ENCODE assay signal across 8 cellular contexts in the genomic region with DNA sequence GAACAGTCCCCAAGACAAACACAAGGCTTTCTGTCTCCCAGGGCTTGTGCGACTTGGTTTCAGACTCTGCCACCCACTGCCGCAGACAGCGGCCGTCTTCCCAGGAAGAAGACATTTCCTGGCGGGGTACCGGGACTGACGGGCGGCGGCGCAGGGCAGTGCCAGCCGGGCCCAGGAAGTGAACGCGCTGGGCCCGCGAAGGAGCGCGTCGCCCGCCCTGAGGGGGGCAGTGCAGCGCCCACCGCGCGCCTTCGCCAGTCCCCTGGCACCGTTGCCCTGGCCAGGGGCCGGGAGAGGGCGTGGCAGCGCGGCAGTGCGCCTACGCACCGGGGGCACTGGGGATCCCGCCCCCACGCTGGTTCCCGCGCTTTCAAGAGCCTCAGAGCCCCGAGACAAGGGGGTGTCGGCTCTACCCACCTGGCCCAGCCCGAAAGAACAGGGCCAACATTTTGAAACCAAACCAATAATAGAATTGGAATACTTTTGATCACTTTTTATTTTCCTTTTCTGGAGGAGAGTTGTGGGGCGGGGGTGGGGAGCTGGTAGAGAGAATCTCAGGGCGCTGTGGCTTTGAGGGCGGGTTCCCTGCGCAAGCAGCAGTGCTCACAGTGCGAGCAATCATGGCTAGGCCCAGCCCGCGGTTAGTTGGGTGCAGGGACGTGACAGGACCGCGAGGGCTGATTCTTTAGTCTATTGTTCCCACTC. TPM values are rescaled to one million over a fixed set of nuclear protein-coding genes. Genes with fewer than 3 reads are reported as not detected.
DNase-seq lines count a peak whose midpoint lies in the region; ATAC-seq and TF ChIP-seq lines count a peak whose summit lies in the region.

No MANE protein-coding gene starts in this region.

- no peaks in the 10 kb centered on the region for H3K36me3 ChIP-seq in duodenal mucosa (ENCODE audit: control insufficient read depth in 1 of 2, insufficient read depth in 2 of 2, low read length in 2 of 2)

- no peaks in the 10 kb centered on the region for H3K9me3 ChIP-seq in CD4-positive, alpha-beta T cell (ENCODE audit: control insufficient read depth, low read length)
- H3K9me3 ChIP-seq in duodenal mucosa (ENCODE audit: control insufficient read depth in 1 of 2, low read length in 2 of 2), result no peaks in the 10 kb centered on the region

- H3K36me3 Mint-ChIP-seq in CD4-positive, alpha-beta T cell (ENCODE audit: low read depth), result no peaks in the 10 kb centered on the region
- H3K36me3 Mint-ChIP-seq in activated CD4-positive, alpha-beta T cell treated with anti-CD3 and anti-CD28 coated beads, Interleukin-2, amount 10 ng/mL, durations not matched to agents 7 days and 5 days (ENCODE audit: low read depth), result no peaks in the 10 kb centered on the region
- peaks cover 3% of the 10 kb centered on the region for H3K36me3 Mint-ChIP-seq in memory B cell

- TF ChIP-seq CTCF in CD4-positive, alpha-beta T cell (IDR thresholded peaks at IDR 0.05), result peak; percentile 29

- H3K4me3 ChIP-seq in duodenal mucosa (ENCODE audit: low read depth in 1 of 2, low read length in 2 of 2), result peak overlapping the region; percentile 55 to 60

- peak overlapping the region; percentile 84 for H3K4me3 Mint-ChIP-seq in CD4-positive, alpha-beta T cell
- H3K4me3 Mint-ChIP-seq in activated CD4-positive, alpha-beta T cell treated with anti-CD3 and anti-CD28 coated beads, Interleukin-2, amount 10 ng/mL, durations not matched to agents 7 days and 5 days, result peak overlapping the region; percentile 58
- H3K4me3 Mint-ChIP-seq in memory B cell, result peak overlapping the region; percentile 73

- no peaks in the 10 kb centered on the region for H3K27me3 Mint-ChIP-seq in CD4-positive, alpha-beta T cell
- peaks cover 5% of the 10 kb centered on the region for H3K27me3 Mint-ChIP-seq in activated CD4-positive, alpha-beta T cell treated with anti-CD3 and anti-CD28 coated beads, Interleukin-2, amount 10 ng/mL, durations not matched to agents 7 days and 5 days
- H3K27me3 Mint-ChIP-seq in memory B cell, result no peaks in the 10 kb centered on the region

- CTCF ChIA-PET in CD4-positive, alpha-beta T cell (lab: Charles Lee), result interaction anchor here (0.7 to 1.1 kb wide), 3 partner anchors 8 to 105 kb away, joined by 3 read pairs; no protein-coding TSS in a partner anchor
- CTCF ChIA-PET in activated CD4-positive, alpha-beta T cell treated with anti-CD3 and anti-CD28 coated beads, Interleukin-2, amount 10 ng/mL, durations not matched to agents 7 days and 5 days (lab: Charles Lee), result interaction anchor here (0.6 to 1.6 kb wide), 6 partner anchors 13 to 105 kb away, joined by 3 to 4 read pairs (median 3); no protein-coding TSS in a partner anchor

- H3K9me3 Mint-ChIP-seq in CD4-positive, alpha-beta T cell, result no peaks in the 10 kb centered on the region
- H3K9me3 Mint-ChIP-seq in activated CD4-positive, alpha-beta T cell treated with anti-CD3 and anti-CD28 coated beads, Interleukin-2, amount 10 ng/mL, durations not matched to agents 7 days and 5 days, result no peaks in the 10 kb centered on the region
- H3K9me3 Mint-ChIP-seq in memory B cell, result no peaks in the 10 kb centered on the region

- peak in 9 of 10 experiments; percentile 12 to 55 (median 42) for DNase-seq in CD4-positive, alpha-beta T cell
- peak; percentile 44 for DNase-seq in NCI-H2107 treated with DMSO at 0.1 percent for 48 hours (lab: John Stamatoyannopoulos, UW; ENCODE audit: unreplicated experiment)
- peak; percentile 41 for DNase-seq in activated CD4-positive, alpha-beta T cell treated with anti-CD3 and anti-CD28 coated beads, Interleukin-2, amount 10 ng/mL, durations not matched to agents 7 days and 5 days
- peak; percentile 30 to 43 for DNase-seq in memory B cell (ENCODE audit: low spot score in 2 of 2)
- DNase-seq in superior temporal gyrus (ENCODE audit: extremely low spot score), result peak; percentile 50
- no peak for DNase-seq in cerebellar nuclear complex (lab: John Stamatoyannopoulos, UW)

- H3K27ac Mint-ChIP-seq in CD4-positive, alpha-beta T cell, result peak overlapping the region; percentile 75
- H3K27ac Mint-ChIP-seq in activated CD4-positive, alpha-beta T cell treated with anti-CD3 and anti-CD28 coated beads, Interleukin-2, amount 10 ng/mL, durations not matched to agents 7 days and 5 days, result peak overlapping the region; percentile 68
- H3K27ac Mint-ChIP-seq in memory B cell, result peak overlapping the region; percentile 24

- H3K4me1 Mint-ChIP-seq in CD4-positive, alpha-beta T cell (ENCODE audit: low read depth), result peaks cover 24% of the 10 kb centered on the region
- peaks cover 15% of the 10 kb centered on the region for H3K4me1 Mint-ChIP-seq in activated CD4-positive, alpha-beta T cell treated with anti-CD3 and anti-CD28 coated beads, Interleukin-2, amount 10 ng/mL, durations not matched to agents 7 days and 5 days
- peaks cover 10% of the 10 kb centered on the region for H3K4me1 Mint-ChIP-seq in memory B cell

- H3K9ac ChIP-seq in duodenal mucosa (ENCODE audit: low read depth in 1 of 2, low read length in 2 of 2), result peak overlapping the region; percentile 38 to 70

- H3K4me1 ChIP-seq in duodenal mucosa (ENCODE audit: control insufficient read depth in 1 of 2, insufficient read depth in 2 of 2, low read length in 2 of 2), result peaks cover 10 to 14% of the 10 kb centered on the region in 2 donors

- H3K27me3 ChIP-seq in CD4-positive, alpha-beta T cell (ENCODE audit: control insufficient read depth, insufficient read depth, low read length), result no peaks in the 10 kb centered on the region
- no peaks in the 10 kb centered on the region for H3K27me3 ChIP-seq in duodenal mucosa (ENCODE audit: control insufficient read depth in 1 of 2, insufficient read depth in 2 of 2, low read length in 2 of 2)

- intact Hi-C loops in CD4-positive, alpha-beta T cell (cut with DNase I, micrococcal nuclease), result loop anchor here (5.0 to 10.0 kb wide), 2 partner anchors 104 to 106 kb away; no protein-coding TSS in a partner anchor

- peak; percentile 84 for ATAC-seq in CD4-positive, alpha-beta T cell (ENCODE audit: poor library complexity)
- ATAC-seq in GM21619 (IDR thresholded peaks at IDR 0.05; ENCODE audit: unreplicated experiment) (peak; percentile 58), memory B cell (ENCODE audit: low read depth) (peak; percentile 91)

- H3K27ac ChIP-seq in CD4-positive, alpha-beta T cell (ENCODE audit: low read depth, low read length), result peak overlapping the region; percentile 10
- peak overlapping the region; percentile 62 for H3K27ac ChIP-seq in duodenal mucosa (ENCODE audit: low read depth, low read length)

- POLR2A ChIA-PET in CD4-positive, alpha-beta T cell (lab: Charles Lee), result interaction anchor here (0.8 to 2.2 kb wide), 7 partner anchors 25 to 112 kb away, joined by 3 to 10 read pairs (median 5); a partner anchor contains a TSS
- POLR2A ChIA-PET in activated CD4-positive, alpha-beta T cell treated with anti-CD3 and anti-CD28 coated beads, Interleukin-2, amount 10 ng/mL, durations not matched to agents 7 days and 5 days (lab: Charles Lee), result no interaction called here

RNA-seq across cellular contexts. Expression of a gene that starts 23.6 kb away (rescaled TPM):
- not detected for total RNA-seq in CD4-positive, alpha-beta T cell
- under 1 TPM; 0.17 to 0.25 TPM for total RNA-seq in activated CD4-positive, alpha-beta T cell treated with anti-CD3 and anti-CD28 coated beads, Interleukin-2, amount 10 ng/mL, durations not matched to agents 7 days and 5 days

Comparison
In these comparisons a context has a peak if more than half of its experiments do, and no peak if none do; other contexts are left out.
1. DNase-seq: peak in CD4-positive, alpha-beta T cell (9 of 10), NCI-H2107 treated with DMSO at 0.1 percent for 48 hours (single experiment), activated CD4-positive, alpha-beta T cell treated with anti-CD3 and anti-CD28 coated beads, Interleukin-2, amount 10 ng/mL, durations not matched to agents 7 days and 5 days (single experiment), memory B cell (2 of 2) and superior temporal gyrus (single experiment); none in cerebellar nuclear complex (0 of 2).
2. H3K27ac Mint-ChIP-seq: peak in every context shown above with its lines; median percentile 75 in CD4-positive, alpha-beta T cell; 68 in activated CD4-positive, alpha-beta T cell treated with anti-CD3 and anti-CD28 coated beads, Interleukin-2, amount 10 ng/mL, durations not matched to agents 7 days and 5 days; 24 in memory B cell.
3. Peak in every context shown above with its lines, with median percentiles within 50 percentile points of each other: ATAC-seq and H3K4me3 Mint-ChIP-seq.